8 cellular contexts compared by ENCODE assay signal in genomic region chr17:14205992-14206461, GRCh38.
A peak's percentile ranks its signal among the peaks of the same experiment; 100 is the strongest.
DNase-seq lines count a peak whose midpoint lies in the region; ATAC-seq lines count a peak whose summit lies in the region.

No MANE protein-coding gene starts in this region.

- DNase-seq in NCI-H1105 (lab: John Stamatoyannopoulos, UW) (peak; percentile 72), glomerular visceral epithelial cell (ENCODE audit: extremely low spot score) (peak; percentile 78), NCI-H2227 (lab: John Stamatoyannopoulos, UW; ENCODE audit: unreplicated experiment) (no peak)
- DNase-seq in activated CD8-positive, alpha-beta memory T cell treated with anti-CD3 and anti-CD28 coated beads for 4 hours (ENCODE audit: low read depth in 2 of 2): peak; percentile 46 to 61
- DNase-seq in stimulated activated CD4-positive, alpha-beta T cell treated with anti-CD3 and anti-CD28 coated beads, TNF-alpha, amount 100 ng/mL, for 48 hours (ENCODE audit: low read depth in 3 of 3): peak in 2 of 3 donors; percentile 37 to 68

- ATAC-seq in HG03280 (IDR thresholded peaks at IDR 0.05; ENCODE audit: unreplicated experiment) (no peak), GM18873 (IDR thresholded peaks at IDR 0.05; ENCODE audit: low FRiP score, unreplicated experiment) (no peak), GM21529 (IDR thresholded peaks at IDR 0.05; ENCODE audit: unreplicated experiment) (no peak)
